1 cellular context compared by ENCODE assay signal in genomic region chr3:140859592-140860336, GRCh38.
TF ChIP-seq lines count a peak whose summit lies in the region.

No MANE protein-coding gene starts in this region.

TF ChIP-seq in GM23338, 12 proteins besides CTCF, POLR2A, EP300 and RAD21 (continued from another document):
- TF ChIP-seq EZH2 (IDR thresholded peaks at IDR 0.05; ENCODE audit: low read depth, unreplicated experiment): no peak
- no peak for TF ChIP-seq CREB1 (CRISPR knock-in tag; IDR thresholded peaks at IDR 0.05; ENCODE audit: low read depth)
- TF ChIP-seq REST (IDR thresholded peaks at IDR 0.05; ENCODE audit: unreplicated experiment): no peak
